ENCODE assay signal across 8 cellular contexts in the genomic region with DNA sequence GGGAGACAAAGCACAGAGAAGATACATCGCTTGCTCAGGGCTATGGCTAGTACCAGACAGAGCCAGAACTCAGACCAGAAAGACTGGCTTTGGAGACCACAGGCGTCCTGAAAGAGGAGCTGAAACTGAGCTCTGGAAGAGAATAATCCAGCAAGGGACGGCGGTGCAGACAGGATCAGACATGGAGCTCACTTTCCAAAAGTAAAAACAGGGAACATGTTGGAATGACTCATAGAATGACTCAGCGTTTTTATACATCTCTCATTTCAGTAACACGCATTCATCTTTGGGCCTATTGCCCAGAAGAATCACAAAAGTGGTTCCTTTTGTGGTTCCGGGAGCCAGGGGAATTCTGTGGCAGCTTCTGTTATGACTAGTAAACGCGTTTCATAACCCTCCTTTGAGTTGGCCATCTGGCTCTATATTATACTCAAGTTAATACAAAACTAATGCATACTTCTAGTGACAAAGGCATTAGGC. TPM values are rescaled to one million over a fixed set of nuclear protein-coding genes. Genes with fewer than 3 reads are reported as not detected.
A peak's percentile ranks its signal among the peaks of the same experiment; 100 is the strongest.
DNase-seq lines count a peak whose midpoint lies in the region; ATAC-seq and TF ChIP-seq lines count a peak whose summit lies in the region.

No MANE protein-coding gene starts in this region.

- no peaks in the 10 kb centered on the region for H3K9me3 Mint-ChIP-seq in HFFc6
- no peaks in the 10 kb centered on the region for H3K9me3 Mint-ChIP-seq in effector memory CD8-positive, alpha-beta T cell

- no peaks in the 10 kb centered on the region for H3K27me3 ChIP-seq in esophagus squamous epithelium

- peak; percentile 95 for DNase-seq in HFFc6
- DNase-seq in NCI-H2107 treated with DMSO at 0.1 percent for 48 hours (lab: John Stamatoyannopoulos, UW; ENCODE audit: unreplicated experiment) = peak; percentile 1
- no peak for DNase-seq in esophagus squamous epithelium (lab: John Stamatoyannopoulos, UW)
- peak; percentile 69 for DNase-seq in smooth muscle cell of the brain vasculature (ENCODE audit: low read depth, low spot score)
- no peak for DNase-seq in NCI-H510A treated with DMSO at 0.1 percent for 48 hours (lab: John Stamatoyannopoulos, UW)
- DNase-seq in effector memory CD8-positive, alpha-beta T cell = no peak
- no peak for DNase-seq in HEK293T (ENCODE audit: extremely low spot score)

- no peaks in the 10 kb centered on the region for H3K9me3 ChIP-seq in esophagus squamous epithelium

- intact Hi-C loops in esophagus squamous epithelium (cut with DNase I) = no loop called here

- H3K36me3 Mint-ChIP-seq in HFFc6 (ENCODE audit: low read depth) = no peaks in the 10 kb centered on the region
- H3K36me3 Mint-ChIP-seq in effector memory CD8-positive, alpha-beta T cell (ENCODE audit: insufficient read depth) = no peaks in the 10 kb centered on the region

- POLR2A ChIA-PET in HEK293T (lab: Yijun Ruan, JAX) = no interaction called here

- CTCF ChIA-PET in HEK293T (lab: Yijun Ruan, JAX) = interaction anchor here (0.5 kb wide), 1 partner anchor 405 kb away, joined by 5 read pairs; no protein-coding TSS in a partner anchor

- no peaks in the 10 kb centered on the region for H3K36me3 ChIP-seq in esophagus squamous epithelium

- no peak for TF ChIP-seq POLR2A in esophagus squamous epithelium (IDR thresholded peaks at IDR 0.05)

- peaks cover 0 to 19% (median 15%) of the 10 kb centered on the region in 3 donors for H3K4me1 ChIP-seq in esophagus squamous epithelium

- peak overlapping the region; percentile 87 for H3K27ac Mint-ChIP-seq in HFFc6
- H3K27ac Mint-ChIP-seq in effector memory CD8-positive, alpha-beta T cell = no peak overlapping the region

- peak overlapping the region; percentile 35 to 66 (median 54) for H3K27ac ChIP-seq in esophagus squamous epithelium

- WGBS in esophagus squamous epithelium, 2 donors = 7 to 14% methylated on average over 9 of the region's 9 CpGs

- ATAC-seq in GM18499 (IDR thresholded peaks at IDR 0.05; ENCODE audit: insufficient read depth, unreplicated experiment) = peak; percentile 57
- no peak for ATAC-seq in effector memory CD8-positive, alpha-beta T cell (replicated peaks)

- H3K4me3 ChIP-seq in esophagus squamous epithelium = peak overlapping the region in 1 of 4 donors; percentile 39

- peak overlapping the region; percentile 10; the same call in 1 of the 2 replicates for H3K4me3 Mint-ChIP-seq in HFFc6
- H3K4me3 Mint-ChIP-seq in effector memory CD8-positive, alpha-beta T cell = no peak overlapping the region

- no peak for TF ChIP-seq CTCF in HFFc6 (IDR thresholded peaks at IDR 0.05)
- TF ChIP-seq CTCF in esophagus squamous epithelium (IDR thresholded peaks at IDR 0.05) = no peak

- H3K4me1 Mint-ChIP-seq in HFFc6 (ENCODE audit: low read depth) = peaks cover 21% of the 10 kb centered on the region
- H3K4me1 Mint-ChIP-seq in effector memory CD8-positive, alpha-beta T cell (ENCODE audit: low read depth in 2 of 2) = no peaks in the 10 kb centered on the region

- no peaks in the 10 kb centered on the region; the same call in 1 of the 2 replicates for H3K27me3 Mint-ChIP-seq in HFFc6 (ENCODE audit: insufficient read depth)
- H3K27me3 Mint-ChIP-seq in effector memory CD8-positive, alpha-beta T cell = peaks cover 34 to 46% of the 10 kb centered on the region in 2 donors

TF ChIP-seq in HEK293T, 16 proteins besides CTCF, POLR2A, EP300 and RAD21:
- TF ChIP-seq ELF4 (IDR thresholded peaks at IDR 0.05) (no peak), FOXM1 (IDR thresholded peaks at IDR 0.05; ENCODE audit: borderline replicate concordance) (no peak), FOXA1 (IDR thresholded peaks at IDR 0.05) (no peak), FOXK2 (IDR thresholded peaks at IDR 0.05) (no peak), SUZ12 (IDR thresholded peaks at IDR 0.05) (no peak), ZNF384 (IDR thresholded peaks at IDR 0.05) (no peak), BHLHE40 (IDR thresholded peaks at IDR 0.05; ENCODE audit: borderline replicate concordance) (no peak), L3MBTL2 (conservative IDR thresholded peaks at IDR 0.05) (no peak), TARDBP (IDR thresholded peaks at IDR 0.05) (no peak), CTBP1 (IDR thresholded peaks at IDR 0.05; ENCODE audit: borderline replicate concordance) (no peak), LEF1 (IDR thresholded peaks at IDR 0.05; ENCODE audit: borderline replicate concordance) (no peak)

RNA-seq across cellular contexts. Expression of gene PLEKHS1, which starts 37.2 kb away (rescaled TPM):
- under 1 TPM in 1 of 6 experiments, not detected in 5; 0.05 TPM for total RNA-seq in HFFc6 (2021; fragmentation: NEBNext Ultra II Directional; extraction: Animal tissue kit (Norgen Biotek cat#: 25700))
- total RNA-seq in esophagus squamous epithelium = under 1 TPM in 1 of 4 donors, not detected in 3; 0.82 TPM

Comparison
In these comparisons a context has a peak if more than half of its experiments do, and no peak if none do; other contexts are left out.
1. DNase-seq: peak in HFFc6 (single experiment), NCI-H2107 treated with DMSO at 0.1 percent for 48 hours (single experiment) and smooth muscle cell of the brain vasculature (single experiment); none in esophagus squamous epithelium (single experiment), NCI-H510A treated with DMSO at 0.1 percent for 48 hours (single experiment), effector memory CD8-positive, alpha-beta T cell (0 of 3) and HEK293T (single experiment).